In genomic region chr18:25086876-25087275, GRCh38 we compare ENCODE assay signal across 28 cellular contexts.
"Had no signal": no experiment of that assay in that cellular context is flagged by ENCODE, and none has a peak within 500 bp of the region (broad histone marks: within the 10 kb centered on the region; RNA-seq: fewer than 3 reads in every experiment).

No MANE protein-coding gene starts in this region.

- H3K4me1 Mint-ChIP-seq: endodermal cell had no signal

- H3K36me3 ChIP-seq: colonic mucosa had no signal

- H3K4me2 ChIP-seq: hepatocyte had no signal

- H2AFZ ChIP-seq: hepatocyte had no signal

- H3K27me3 ChIP-seq: colonic mucosa, dorsolateral prefrontal cortex, esophagus muscularis mucosa, esophagus squamous epithelium, foreskin keratinocyte, gastrocnemius medialis, gastroesophageal sphincter, heart left ventricle, heart right ventricle, hepatocyte had no signal

- H3K4me3 ChIP-seq: colonic mucosa, coronary artery, dorsolateral prefrontal cortex, esophagus muscularis mucosa, esophagus squamous epithelium, gastrocnemius medialis, gastroesophageal sphincter, heart left ventricle, heart right ventricle, hepatocyte had no signal

- H3K4me1 ChIP-seq: colonic mucosa, esophagus muscularis mucosa, esophagus squamous epithelium, gastrocnemius medialis, gastroesophageal sphincter, heart left ventricle, heart right ventricle had no signal

- H3K9me3 ChIP-seq: colonic mucosa, esophagus muscularis mucosa, esophagus squamous epithelium, gastrocnemius medialis, gastroesophageal sphincter, heart left ventricle, heart right ventricle had no signal

- H3K27ac ChIP-seq: colonic mucosa, coronary artery, dorsolateral prefrontal cortex, epithelial cell of prostate, esophagus muscularis mucosa, esophagus squamous epithelium, foreskin keratinocyte, gastrocnemius medialis, gastroesophageal sphincter, heart left ventricle, heart right ventricle, hepatocyte had no signal

- H3K79me2 ChIP-seq: hepatocyte had no signal

- ATAC-seq: effector memory CD8-positive, alpha-beta T cell; esophagus mucosa; foreskin keratinocyte; gastrocnemius medialis; gastroesophageal sphincter; heart left ventricle; heart right ventricle had no signal

- H3K27ac Mint-ChIP-seq: dendritic cell treated with granulocyte-macrophage colony-stimulating factor and Interleukin-4, amounts not matched to agents 40 ng/mL and 50 ng/mL, for 4 days; effector memory CD8-positive, alpha-beta T cell; endodermal cell had no signal

- H3K4me3 Mint-ChIP-seq: dendritic cell treated with granulocyte-macrophage colony-stimulating factor and Interleukin-4, amounts not matched to agents 40 ng/mL and 50 ng/mL, for 4 days; effector memory CD8-positive, alpha-beta T cell; endodermal cell had no signal

- FAIRE-seq: endometrium, endothelial cell of umbilical vein had no signal

- DNase-seq: colonic mucosa; cortex of kidney; dermis blood vessel endothelial cell; dorsolateral prefrontal cortex; effector CD4-positive, alpha-beta T cell; effector CD8-positive, alpha-beta T cell; effector memory CD4-positive, alpha-beta T cell; effector memory CD8-positive, alpha-beta T cell; endodermal cell; erythroblast; esophagus squamous epithelium; foreskin fibroblast; foreskin keratinocyte; foreskin melanocyte; gastrocnemius medialis; glutamatergic neuron; head of caudate nucleus; heart left ventricle; heart right ventricle had no signal

- H3K27me3 Mint-ChIP-seq: dendritic cell treated with granulocyte-macrophage colony-stimulating factor and Interleukin-4, amounts not matched to agents 40 ng/mL and 50 ng/mL, for 4 days; effector memory CD8-positive, alpha-beta T cell had no signal

- H3K9me3 Mint-ChIP-seq: dendritic cell treated with granulocyte-macrophage colony-stimulating factor and Interleukin-4, amounts not matched to agents 40 ng/mL and 50 ng/mL, for 4 days; effector memory CD8-positive, alpha-beta T cell; endodermal cell had no signal
